ENCODE assay signal across 8 cellular contexts in genomic region chr6:33192671-33193602, GRCh38. TPM values are rescaled to one million over a fixed set of nuclear protein-coding genes. Genes with fewer than 3 reads are reported as not detected.
DNase-seq lines count a peak whose midpoint lies in the region; ATAC-seq, FAIRE-seq and TF ChIP-seq lines count a peak whose summit lies in the region.

No MANE protein-coding gene starts in this region.

- TF ChIP-seq CTCF in D721Med (IDR thresholded peaks at IDR 0.05; ENCODE audit: insufficient read depth, missing control alignments), result no peak

- peak overlapping the region; percentile 94 for H3K27ac ChIP-seq in caudate nucleus (ENCODE audit: low read depth, low read length)

- peak; percentile 42 for ATAC-seq in left colon
- no peak for ATAC-seq in stimulated activated naive CD8-positive, alpha-beta T cell treated with anti-CD3 and anti-CD28 coated beads, Interleukin-15, Interleukin-2, amounts not matched to agents 100 U/mL and 50 U/mL, for 24 hours
- no peak for ATAC-seq in GM18520 (IDR thresholded peaks at IDR 0.05; ENCODE audit: unreplicated experiment)

- FAIRE-seq in D721Med (lab: Jason Lieb, UNC), result no peak

- DNase-seq in activated T-cell treated with anti-CD3 and anti-CD28 coated beads, Interleukin-2, amount 50 U/mL, for 1 hour, result peak; percentile 53
- DNase-seq in activated T-cell treated with anti-CD3 and anti-CD28 coated beads for 4 hours (no peak), caudate nucleus (lab: John Stamatoyannopoulos, UW) (peak in 56 of 61 donors; percentile 27 to 86 (median 68)), left colon (peak in 1 of 2 donors; percentile 43), D721Med (ENCODE audit: insufficient read length, low spot score) (no peak), NCI-H1930 (lab: John Stamatoyannopoulos, UW) (no peak)
- DNase-seq in stimulated activated naive CD8-positive, alpha-beta T cell treated with anti-CD3 and anti-CD28 coated beads, Interleukin-15, Interleukin-2, amounts not matched to agents 100 U/mL and 50 U/mL, for 24 hours, result peak; percentile 35

- intact Hi-C loops in left colon (cut with DNase I, micrococcal nuclease), result no loop called here

RNA-seq across cellular contexts. Expression of gene COL11A2, which starts 0.7 kb away (rescaled TPM):
- under 1 TPM; 0.45 to 0.55 TPM for total RNA-seq in left colon

RNA-seq across cellular contexts. Expression of gene RXRB, which starts 7.5 kb away (rescaled TPM):
- 10 to 100 TPM; 34.4 to 37.0 TPM for total RNA-seq in left colon

RNA-seq across cellular contexts. Expression of gene SLC39A7, which starts 7.7 kb away (rescaled TPM):
- 100 to 1,000 TPM; 128 to 203 TPM for total RNA-seq in left colon

RNA-seq across cellular contexts. Expression of gene HSD17B8, which starts 11.5 kb away (rescaled TPM):
- 10 to 100 TPM; 22.4 to 23.7 TPM for total RNA-seq in left colon

RNA-seq across cellular contexts. Expression of gene RING1, which starts 15.4 kb away (rescaled TPM):
- 10 to 100 TPM; 27.4 to 29.7 TPM for total RNA-seq in left colon

Comparison
In these comparisons a context has a peak if more than half of its experiments do, and no peak if none do; other contexts are left out.
1. DNase-seq: peak in activated T-cell treated with anti-CD3 and anti-CD28 coated beads, Interleukin-2, amount 50 U/mL, for 1 hour (single experiment), caudate nucleus (56 of 61) and stimulated activated naive CD8-positive, alpha-beta T cell treated with anti-CD3 and anti-CD28 coated beads, Interleukin-15, Interleukin-2, amounts not matched to agents 100 U/mL and 50 U/mL, for 24 hours (single experiment); none in activated T-cell treated with anti-CD3 and anti-CD28 coated beads for 4 hours (single experiment), D721Med (single experiment) and NCI-H1930 (0 of 2).